Comparison of ENCODE assay signal across 8 cellular contexts in the genomic region with DNA sequence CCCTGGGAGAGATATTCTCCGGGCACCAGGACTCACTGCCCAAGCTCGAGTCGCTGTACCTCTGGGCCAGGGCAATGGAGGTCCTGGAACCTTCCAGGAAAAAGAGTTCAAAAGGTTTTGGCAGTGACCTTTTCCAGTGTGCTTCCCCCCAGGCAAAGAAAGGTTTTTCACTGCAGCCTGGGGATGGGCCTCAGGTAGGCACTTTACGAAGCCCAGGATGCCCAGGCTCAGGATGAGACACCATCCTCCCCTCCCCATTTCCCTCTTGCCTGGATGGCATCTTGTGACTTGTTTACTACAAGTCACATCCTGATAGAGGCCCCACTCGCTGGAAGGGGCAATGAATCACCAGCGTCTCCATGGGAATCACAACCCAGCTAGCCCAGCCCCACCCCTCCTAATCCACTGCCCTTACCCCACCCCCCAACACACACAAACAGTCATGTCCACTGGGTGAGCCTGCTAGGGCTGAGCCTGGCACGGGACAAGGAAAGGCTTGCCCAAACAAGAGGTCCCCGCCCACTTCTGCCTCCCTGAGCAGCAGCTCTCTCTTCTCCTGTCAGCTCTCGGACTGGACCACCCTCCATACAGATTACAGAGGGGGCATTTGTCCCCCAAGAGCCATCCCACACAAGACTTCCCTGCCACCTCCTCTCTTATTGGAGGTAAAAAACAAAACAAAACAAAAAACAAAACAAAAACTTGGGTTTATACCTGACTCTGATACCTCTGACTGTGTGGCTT.
A peak's percentile ranks its signal among the peaks of the same experiment; 100 is the strongest.
DNase-seq lines count a peak whose midpoint lies in the region; ATAC-seq and TF ChIP-seq lines count a peak whose summit lies in the region.

No MANE protein-coding gene starts in this region.

- peak in 3 of 4 donors; percentile 27 to 60 (median 60) for ATAC-seq in psoas muscle
- no peak for ATAC-seq in stimulated activated memory B cell treated with anti-CD40 and anti-IgM and Interleukin-4, amounts not matched to agents 10 μg/mL and 1 μg/mL and 100 μg/mL, for 72 hours

- WGBS in psoas muscle, 3 donors = 62 to 63% (median 63%) methylated on average over 9 of the region's 9 CpGs

- no peaks in the 10 kb centered on the region for H3K36me3 Mint-ChIP-seq in stimulated activated memory B cell treated with anti-CD40 and anti-IgM and Interleukin-4, amounts not matched to agents 10 μg/mL and 1 μg/mL and 100 μg/mL, for 72 hours

- H3K27me3 Mint-ChIP-seq in stimulated activated memory B cell treated with anti-CD40 and anti-IgM and Interleukin-4, amounts not matched to agents 10 μg/mL and 1 μg/mL and 100 μg/mL, for 72 hours = peaks cover 7% of the 10 kb centered on the region

- no peak overlapping the region for H3K4me3 ChIP-seq in psoas muscle

- TF ChIP-seq CTCF in psoas muscle (IDR thresholded peaks at IDR 0.05) = no peak

- H3K4me1 ChIP-seq in psoas muscle = no peaks in the 10 kb centered on the region

- in situ Hi-C loops in SK-MEL-5 (cut with HindIII; ENCODE audit: low pct_unique_long_range_greater_than_20kb, low sequenced_read_pairs) = no loop called here

- intact Hi-C loops in psoas muscle (cut with DNase I) = no loop called here

- H3K27ac ChIP-seq in psoas muscle = no peak overlapping the region

- H3K4me1 Mint-ChIP-seq in stimulated activated memory B cell treated with anti-CD40 and anti-IgM and Interleukin-4, amounts not matched to agents 10 μg/mL and 1 μg/mL and 100 μg/mL, for 72 hours = peaks cover 18% of the 10 kb centered on the region

- H3K27me3 ChIP-seq in psoas muscle (ENCODE audit: insufficient read depth in 3 of 3, low read length in 2 of 3) = no peaks in the 10 kb centered on the region

- H3K9me3 Mint-ChIP-seq in stimulated activated memory B cell treated with anti-CD40 and anti-IgM and Interleukin-4, amounts not matched to agents 10 μg/mL and 1 μg/mL and 100 μg/mL, for 72 hours = peaks cover 2% of the 10 kb centered on the region

- no peaks in the 10 kb centered on the region for H3K36me3 ChIP-seq in psoas muscle (ENCODE audit: insufficient read depth in 1 of 2, low read depth in 1 of 2)

- peak; percentile 92 for DNase-seq in GM04503 (ENCODE audit: low read depth)
- DNase-seq in SK-MEL-5 (ENCODE audit: low read depth, low spot score) = peak; percentile 81
- DNase-seq in fibroblast of the conjunctiva (ENCODE audit: low read depth) = peak; percentile 97
- DNase-seq in psoas muscle = peak in 1 of 2 donors; percentile 52
- DNase-seq in stimulated activated CD4-positive, alpha-beta T cell treated with anti-CD3 and anti-CD28 coated beads, Interleukin-15, amount 100 ng/mL, for 24 hours = no peak
- DNase-seq in NCI-H524 treated with DMSO at 0.1 percent for 48 hours (lab: John Stamatoyannopoulos, UW) = no peak
- DNase-seq in amygdala (lab: John Stamatoyannopoulos, UW) = no peak

- no peaks in the 10 kb centered on the region for H3K9me3 ChIP-seq in psoas muscle

- no peak overlapping the region for H3K27ac Mint-ChIP-seq in stimulated activated memory B cell treated with anti-CD40 and anti-IgM and Interleukin-4, amounts not matched to agents 10 μg/mL and 1 μg/mL and 100 μg/mL, for 72 hours

- no peak overlapping the region for H3K4me3 Mint-ChIP-seq in stimulated activated memory B cell treated with anti-CD40 and anti-IgM and Interleukin-4, amounts not matched to agents 10 μg/mL and 1 μg/mL and 100 μg/mL, for 72 hours

Comparison
In these comparisons a context has a peak if more than half of its experiments do, and no peak if none do; other contexts are left out.
1. DNase-seq: peak in GM04503 (single experiment), SK-MEL-5 (single experiment) and fibroblast of the conjunctiva (single experiment); none in stimulated activated CD4-positive, alpha-beta T cell treated with anti-CD3 and anti-CD28 coated beads, Interleukin-15, amount 100 ng/mL, for 24 hours (single experiment), NCI-H524 treated with DMSO at 0.1 percent for 48 hours (single experiment) and amygdala (0 of 56).